ENCODE assay signal across 33 cellular contexts in the genomic region with DNA sequence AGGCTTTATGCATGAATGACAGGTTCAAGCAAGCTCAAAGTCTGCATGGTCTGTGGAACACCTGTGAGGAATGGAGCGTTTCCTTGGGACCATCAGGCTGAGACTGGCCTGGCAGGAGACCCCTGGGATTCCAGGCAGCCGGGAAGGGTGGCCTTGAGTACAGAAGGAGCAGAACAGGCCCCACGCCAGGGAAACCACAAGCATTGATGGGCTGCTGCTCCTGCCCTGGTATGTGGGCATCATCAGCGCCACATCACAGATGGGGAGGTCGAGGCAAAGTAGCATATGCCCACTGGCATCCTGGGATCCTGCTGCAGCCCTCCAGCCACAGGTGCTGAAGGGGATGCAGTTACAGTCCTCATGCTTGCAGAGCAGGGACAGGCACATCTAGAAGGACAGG. TPM values are rescaled to one million over a fixed set of nuclear protein-coding genes. Genes with fewer than 3 reads are reported as not detected.
"Had no signal": no experiment of that assay in that cellular context is flagged by ENCODE, and none has a peak within 500 bp of the region (broad histone marks: within the 10 kb centered on the region; RNA-seq: fewer than 3 reads in every experiment).

No MANE protein-coding gene starts in this region.

- H3K9me3 Mint-ChIP-seq: activated CD4-positive, alpha-beta memory T cell treated with anti-CD3 and anti-CD28 coated beads for 36 hours; brain; T-helper 1 cell treated with Interleukin-12 subunit alpha and Interleukin-12 subunit beta and Interleukin-4 antibody, amounts not matched to agents 30 μg/mL and 1 μg/mL, for 36 hours; T-helper 2 cell treated with Interferon-gamma antibody and Interleukin-4, amounts not matched to agents 5 μg/mL and 100 μg/mL, for 36 hours had no signal

- H3K27ac ChIP-seq: adrenal gland, Peyer's patch, SJSA1 had no signal

- H3K4me1 Mint-ChIP-seq: brain had no signal

- ATAC-seq: PC-3 had no signal

- H3K36me3 Mint-ChIP-seq: activated CD4-positive, alpha-beta memory T cell treated with anti-CD3 and anti-CD28 coated beads for 36 hours; brain had no signal

- H3K27me3 Mint-ChIP-seq: activated CD4-positive, alpha-beta memory T cell treated with anti-CD3 and anti-CD28 coated beads for 36 hours had no signal

- H3K4me3 Mint-ChIP-seq: activated CD4-positive, alpha-beta memory T cell treated with anti-CD3 and anti-CD28 coated beads for 36 hours; brain; T-helper 1 cell treated with Interleukin-12 subunit alpha and Interleukin-12 subunit beta and Interleukin-4 antibody, amounts not matched to agents 30 μg/mL and 1 μg/mL, for 36 hours; T-helper 2 cell treated with Interferon-gamma antibody and Interleukin-4, amounts not matched to agents 5 μg/mL and 100 μg/mL, for 36 hours had no signal

- H3K27me3 ChIP-seq: adrenal gland, Peyer's patch, SJSA1 had no signal

- DNase-seq: activated CD4-positive, alpha-beta memory T cell treated with anti-CD3 and anti-CD28 coated beads for 36 hours; activated CD4-positive, alpha-beta T cell treated with anti-CD3 and anti-CD28 coated beads, Interleukin-2, amount 50 U/mL, for 1 hour; activated CD8-positive, alpha-beta memory T cell treated with anti-CD3 and anti-CD28 coated beads, Interleukin-2, amount 50 U/mL, for 4 hours; activated effector memory CD4-positive, alpha-beta T cell treated with Interleukin-2 at 50 U/mL for 16 hours; activated naive CD4-positive, alpha-beta T cell treated with anti-CD3 and anti-CD28 coated beads, Interleukin-2, amount 50 U/mL, for 16 hours; activated T-cell treated with anti-CD3 and anti-CD28 coated beads for 4 hours; activated T-cell treated with anti-CD3 and anti-CD28 coated beads, Interleukin-2, amount 50 U/mL, for 48 hours; adrenal gland; anterior cingulate cortex; central memory CD4-positive, alpha-beta T cell; Kasumi-1; KG1; MM.1S; MV-4-11; NCI-H1092; NCI-H1436 treated with DMSO at 0.1 percent for 48 hours; NCI-H1694 treated with DMSO at 0.1 percent for 48 hours; NCI-H2029; NCI-H2171; NCI-H510A; NCI-H526; NCI-H748 treated with DMSO at 0.1 percent for 48 hours; NK-92 treated with Interleukin-12 subunit alpha and Interleukin-12 subunit beta, amount 100 ng/mL, for 24 hours; PC-3; Peyer's patch; RPMI8226; SHP77 treated with DMSO at 0.1 percent for 48 hours; SK-N-SH had no signal

- H3K4me1 ChIP-seq: adrenal gland, Peyer's patch had no signal

- H3K27ac Mint-ChIP-seq: activated CD4-positive, alpha-beta memory T cell treated with anti-CD3 and anti-CD28 coated beads for 36 hours; T-helper 1 cell treated with Interleukin-12 subunit alpha and Interleukin-12 subunit beta and Interleukin-4 antibody, amounts not matched to agents 30 μg/mL and 1 μg/mL, for 36 hours; T-helper 2 cell treated with Interferon-gamma antibody and Interleukin-4, amounts not matched to agents 5 μg/mL and 100 μg/mL, for 36 hours had no signal

RNA-seq across cellular contexts. Expression of gene ANTXRL, which starts 40.9 kb away (rescaled TPM):
- total RNA-seq: activated CD4-positive, alpha-beta memory T cell treated with anti-CD3 and anti-CD28 coated beads for 36 hours; bronchial epithelial cell; PC-3; Peyer's patch; SJSA1 had no signal
- polyA plus RNA-seq: SK-N-SH had no signal

RNA-seq across cellular contexts. Expression of gene ANXA8L1, which starts 47.9 kb away (rescaled TPM):
- total RNA-seq: activated CD4-positive, alpha-beta memory T cell treated with anti-CD3 and anti-CD28 coated beads for 36 hours; PC-3; Peyer's patch had no signal
